ENCODE assay signal across 1 cellular context in the genomic region with DNA sequence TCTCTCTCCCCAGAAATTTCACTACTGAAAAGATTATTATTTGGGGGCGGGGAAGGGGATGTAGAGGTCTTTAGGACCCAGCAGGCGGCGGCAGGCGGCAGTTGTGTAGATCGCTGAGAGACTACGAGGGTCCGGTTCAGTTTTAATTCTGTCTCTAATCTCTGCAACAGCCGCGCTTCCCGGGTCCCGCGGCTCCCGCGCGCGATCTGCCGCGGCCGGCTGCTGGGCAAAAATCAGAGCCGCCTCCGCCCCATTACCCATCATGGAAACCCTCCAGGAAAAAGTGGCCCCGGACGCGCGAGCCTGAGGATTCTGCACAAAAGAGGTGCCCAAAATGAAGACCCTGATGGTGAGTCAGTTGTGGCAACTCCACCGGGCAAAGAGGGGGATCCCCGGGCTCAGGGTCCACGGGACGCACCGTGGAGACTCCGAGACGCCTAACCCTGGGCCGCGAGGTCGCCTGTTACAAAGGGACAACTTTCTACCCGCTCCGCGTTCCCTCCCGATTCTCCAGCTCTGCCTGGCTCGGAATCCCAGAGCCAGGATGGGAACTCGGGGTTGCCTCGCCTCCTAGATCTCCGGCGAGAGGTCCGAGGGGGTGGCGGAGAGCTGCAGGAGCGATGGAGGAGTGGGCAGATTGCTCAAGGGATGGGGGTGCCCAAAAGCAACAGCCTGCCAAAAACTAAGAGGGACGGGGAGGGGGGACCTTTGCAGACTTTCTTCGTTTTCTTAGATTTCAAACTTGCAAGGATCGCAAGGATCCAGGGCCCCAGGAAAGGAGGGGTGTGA.
A peak's percentile ranks its signal among the peaks of the same experiment; 100 is the strongest.
TF ChIP-seq lines count a peak whose summit lies in the region.

ST6GALNAC5 (plus strand) TSS at position 139 of the 789 bp plus-strand sequence.

TF ChIP-seq in HEK293, 187 proteins besides CTCF, POLR2A, EP300 and RAD21 (continued from another document):
- TF ChIP-seq PRDM10 (tag by site-specific recombination; IDR thresholded peaks at IDR 0.05) (peak; percentile 89), PATZ1 (tag by site-specific recombination; IDR thresholded peaks at IDR 0.05) (0 out of 2 replicates have a peak, but pooled peaks have one; percentile 12), TCF7L2 (IDR thresholded peaks at IDR 0.05; ENCODE audit: borderline replicate concordance, low read depth, low read length) (no peak), ZNF132 (tag by site-specific recombination; IDR thresholded peaks at IDR 0.05; ENCODE audit: borderline replicate concordance) (no peak), ZNF341 (tag by site-specific recombination; IDR thresholded peaks at IDR 0.05; ENCODE audit: low read depth) (peak; percentile 94), ZNF184 (tag by site-specific recombination; IDR thresholded peaks at IDR 0.05) (no peak), ZBTB17 (tag by site-specific recombination; IDR thresholded peaks at IDR 0.05) (peak; percentile 96)
TF ChIP-seq in HEK293: peak in this region for 15.
